ENCODE assay signal across 24 cellular contexts in the genomic region with DNA sequence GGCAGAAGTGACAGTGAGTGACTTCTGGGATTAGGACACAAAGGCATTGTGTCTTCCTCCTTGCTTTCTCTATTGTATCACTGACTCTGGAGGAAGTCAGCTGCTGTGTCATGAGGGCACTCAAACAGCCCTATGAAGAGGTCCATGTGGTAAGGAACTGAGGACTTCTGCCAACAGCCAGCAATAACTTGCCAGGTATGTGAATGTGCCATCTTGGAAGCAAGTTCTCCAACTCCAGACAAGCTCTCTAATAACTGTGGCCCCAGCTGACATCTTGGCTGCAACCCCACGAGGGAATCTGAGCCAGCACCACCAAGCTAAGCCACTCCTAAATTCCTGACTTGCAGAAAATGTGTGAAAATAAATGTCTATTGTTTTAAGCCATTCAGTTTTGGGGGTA.
A peak's percentile ranks its signal among the peaks of the same experiment; 100 is the strongest.
DNase-seq lines count a peak whose midpoint lies in the region; ATAC-seq and TF ChIP-seq lines count a peak whose summit lies in the region.
"Had no signal": no experiment of that assay in that cellular context is flagged by ENCODE, and none has a peak within 500 bp of the region (broad histone marks: within the 10 kb centered on the region; RNA-seq: fewer than 3 reads in every experiment).

No MANE protein-coding gene starts in this region.

- H3K9me3 ChIP-seq in psoas muscle: no peaks in the 10 kb centered on the region
- H3K9me3 ChIP-seq: BLaER1 had no signal

- no peak overlapping the region for H3K4me3 ChIP-seq in psoas muscle
- H3K4me3 ChIP-seq: BLaER1 had no signal

- DNase-seq in G401 (ENCODE audit: low spot score) (peak; percentile 57), NCI-H446 treated with DMSO at 0.1 percent for 48 hours (lab: John Stamatoyannopoulos, UW) (peak; percentile 74), left cardiac atrium (no peak), psoas muscle (no peak), DMS79 (lab: John Stamatoyannopoulos, UW) (no peak), GM03348 (ENCODE audit: low spot score) (no peak), glomerular visceral epithelial cell (ENCODE audit: extremely low spot score) (no peak), SIG-M5 (lab: John Stamatoyannopoulos, UW) (no peak)
- DNase-seq: activated CD4-positive, alpha-beta memory T cell treated with anti-CD3 and anti-CD28 coated beads, Interleukin-2, amount 10 ng/mL, durations not matched to agents 7 days and 5 days; activated CD4-positive, alpha-beta T cell treated with anti-CD3 and anti-CD28 coated beads for 1 hour; activated CD8-positive, alpha-beta memory T cell treated with anti-CD3 and anti-CD28 coated beads, Interleukin-2, amount 50 U/mL, for 4 hours; activated naive CD4-positive, alpha-beta T cell treated with anti-CD3 and anti-CD28 coated beads, Interleukin-2, amount 50 U/mL, for 16 hours; DMS153; glutamatergic neuron; IMR-90; naive thymus-derived CD8-positive, alpha-beta T cell; NCI-H1694 treated with DMSO at 0.1 percent for 48 hours; NCI-H69; SHP77; stimulated activated CD4-positive, alpha-beta T cell treated with anti-CD3 and anti-CD28 coated beads, Interleukin-15, amount 100 ng/mL, for 24 hours had no signal

- ATAC-seq in left cardiac atrium: peak; percentile 33 to 76
- peak in 3 of 4 donors; percentile 50 to 80 (median 68) for ATAC-seq in psoas muscle
- ATAC-seq: HCT116; left lobe of liver; naive thymus-derived CD8-positive, alpha-beta T cell; stimulated activated memory B cell treated with anti-CD40 and anti-IgM and Interleukin-4, amounts not matched to agents 10 μg/mL and 1 μg/mL and 100 μg/mL, for 72 hours had no signal

- no peaks in the 10 kb centered on the region for H3K36me3 ChIP-seq in psoas muscle (ENCODE audit: insufficient read depth in 1 of 2, low read depth in 1 of 2)
- H3K36me3 ChIP-seq: BLaER1 had no signal

- in situ Hi-C loops in G401 (cut with HindIII; ENCODE audit: low sequenced_read_pairs): no loop called here

- H3K4me1 ChIP-seq in psoas muscle: peaks cover 9% of the 10 kb centered on the region
- H3K4me1 ChIP-seq: BLaER1 had no signal

- intact Hi-C loops in left cardiac atrium (cut with DNase I): no loop called here
- intact Hi-C loops in psoas muscle (cut with DNase I): no loop called here

- H3K27me3 ChIP-seq in psoas muscle (ENCODE audit: insufficient read depth in 3 of 3, low read length in 2 of 3): no peaks in the 10 kb centered on the region
- H3K27me3 ChIP-seq: BLaER1 had no signal

- no peak overlapping the region for H3K27ac ChIP-seq in psoas muscle
- H3K27ac ChIP-seq: BLaER1 had no signal

- 17 to 33% (median 24%) methylated on average over 1 of the region's 1 CpG for WGBS in psoas muscle, 3 donors

- TF ChIP-seq CTCF in psoas muscle (IDR thresholded peaks at IDR 0.05): no peak

Comparison
In these comparisons a context has a peak if more than half of its experiments do, and no peak if none do; other contexts are left out.
1. DNase-seq: peak in G401 (single experiment) and NCI-H446 treated with DMSO at 0.1 percent for 48 hours (single experiment); none in left cardiac atrium (single experiment), psoas muscle (0 of 2), DMS79 (single experiment), GM03348 (single experiment), glomerular visceral epithelial cell (single experiment) and SIG-M5 (single experiment).